Comparison of ENCODE assay signal across 10 cellular contexts in the genomic region with DNA sequence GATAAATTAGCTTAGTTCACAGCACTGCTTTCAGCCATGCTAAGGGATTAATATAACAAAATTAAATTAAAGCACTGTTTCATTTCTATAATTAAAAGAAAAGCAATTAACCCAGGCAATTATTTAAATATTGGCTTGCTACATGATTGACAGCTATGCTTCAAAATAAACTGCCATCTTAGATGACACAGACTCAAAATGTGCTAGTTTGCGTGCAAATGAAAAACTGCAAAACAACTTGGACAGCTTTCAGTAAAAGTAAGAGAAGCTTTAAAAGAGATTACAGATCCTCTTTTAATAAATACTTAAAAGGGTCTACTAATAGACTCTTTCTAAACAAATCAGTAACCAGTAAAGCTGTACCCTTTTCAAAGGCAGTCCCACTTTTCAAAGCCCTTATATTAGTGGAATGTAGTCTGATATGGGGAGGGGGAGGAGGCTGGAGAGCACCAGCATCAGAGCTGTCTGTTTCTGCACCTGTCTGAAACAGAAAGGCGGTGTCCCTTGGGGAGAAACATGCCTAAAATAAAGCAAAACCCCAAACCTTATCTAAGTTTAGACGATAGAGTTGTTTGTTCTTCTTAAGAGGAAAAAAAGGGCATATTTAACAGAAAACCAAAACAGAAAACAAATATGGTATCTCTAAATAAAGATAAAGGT. TPM values are rescaled to one million over a fixed set of nuclear protein-coding genes. Genes with fewer than 3 reads are reported as not detected.
A peak's percentile ranks its signal among the peaks of the same experiment; 100 is the strongest.
DNase-seq lines count a peak whose midpoint lies in the region; ATAC-seq and TF ChIP-seq lines count a peak whose summit lies in the region.
"Had no signal": no experiment of that assay in that cellular context is flagged by ENCODE, and none has a peak within 500 bp of the region (broad histone marks: within the 10 kb centered on the region; RNA-seq: fewer than 3 reads in every experiment).

No MANE protein-coding gene starts in this region.

- peak; percentile 80 for ATAC-seq in GM19035 (IDR thresholded peaks at IDR 0.05; ENCODE audit: unreplicated experiment)
- ATAC-seq in GM21825 (IDR thresholded peaks at IDR 0.05; ENCODE audit: unreplicated experiment), result peak; percentile 80
- ATAC-seq in HG03354 (IDR thresholded peaks at IDR 0.05; ENCODE audit: poor library complexity, severe bottlenecking, unreplicated experiment), result peak; percentile 89
- no peak for ATAC-seq in left colon

- TF ChIP-seq POLR2A in spleen (IDR thresholded peaks at IDR 0.05), result no peak

- H3K27ac ChIP-seq in spleen, result peak overlapping the region in 7 of 8 donors; percentile 7 to 74 (median 37)

- intact Hi-C loops in spleen (cut with DNase I; ENCODE audit: low total_unique reads), result no loop called here
- intact Hi-C loops in left colon (cut with DNase I, micrococcal nuclease), result no loop called here

- no peak overlapping the region for H3K4me3 ChIP-seq in spleen

- peaks cover 0 to 5% (median 0%) of the 10 kb centered on the region in 6 donors for H3K36me3 ChIP-seq in spleen

- no peaks in the 10 kb centered on the region for H3K9me3 ChIP-seq in spleen

- peaks cover 0 to 79% (median 14%) of the 10 kb centered on the region in 6 donors for H3K4me1 ChIP-seq in spleen

- DNase-seq in spleen (no peak), left colon (no peak), mucosa of gallbladder (ENCODE audit: low spot score) (no peak), kidney glomerular epithelial cell (lab: John Stamatoyannopoulos, UW) (no peak)
- DNase-seq: caudate nucleus, NCI-H2171 treated with DMSO at 0.1 percent for 48 hours, T-helper 1 cell had no signal

- H3K27me3 ChIP-seq in spleen (replicated peaks in 1 of 7), result no peaks in the 10 kb centered on the region

- WGBS in spleen, 5 donors, result 56 to 75% (median 71%) methylated on average over 3 of the region's 3 CpGs

- TF ChIP-seq CTCF in spleen (IDR thresholded peaks at IDR 0.05 in 8 of 11, conservative IDR thresholded peaks at IDR 0.05 in 3 of 11), result no peak

RNA-seq across cellular contexts. Expression of a gene that starts 20.8 kb away (rescaled TPM):
- total RNA-seq in spleen, result 10 to 100 TPM; 17.6 to 29.8 (median 23.7) TPM
- polyA plus RNA-seq in spleen, result 1 to 10 TPM; 4.3 to 5.4 (median 5.3) TPM
- 10 to 100 TPM; 25.1 to 39.1 TPM for total RNA-seq in left colon
- 17.9 TPM for total RNA-seq in mucosa of gallbladder
